In the genomic region with DNA sequence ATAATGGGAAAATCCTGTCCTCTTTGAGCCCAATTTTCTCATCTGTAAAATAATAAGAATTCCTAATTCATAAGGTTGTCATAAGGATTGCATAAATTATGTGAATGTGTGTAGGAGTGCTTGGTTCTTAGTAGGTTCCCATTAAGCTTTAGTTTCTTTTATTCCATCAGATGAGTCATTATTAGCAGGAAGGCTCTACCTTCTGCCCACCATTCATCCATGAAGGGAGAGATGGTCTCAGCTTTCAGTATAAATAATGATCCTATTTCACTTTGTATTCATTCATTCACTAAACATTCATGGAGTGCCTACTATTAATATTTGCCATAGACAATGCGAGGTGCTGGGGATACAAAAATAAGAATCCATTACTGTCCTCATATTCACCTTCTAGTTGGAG, we compare ENCODE assay signal across 33 cellular contexts. TPM values are rescaled to one million over a fixed set of nuclear protein-coding genes. Genes with fewer than 3 reads are reported as not detected.
DNase-seq lines count a peak whose midpoint lies in the region; ATAC-seq and TF ChIP-seq lines count a peak whose summit lies in the region.
"Had no signal": no experiment of that assay in that cellular context is flagged by ENCODE, and none has a peak within 500 bp of the region (broad histone marks: within the 10 kb centered on the region; RNA-seq: fewer than 3 reads in every experiment).

No MANE protein-coding gene starts in this region.

- H3K36me3 Mint-ChIP-seq in natural killer cell, result peaks cover 10% of the 10 kb centered on the region
- no peaks in the 10 kb centered on the region for H3K36me3 Mint-ChIP-seq in natural killer cell treated with Interleukin-12 subunit alpha and Interleukin-12 subunit beta and Interleukin-15 and Interleukin-18, amount 100 ng/mL, for 72 hours
- peaks cover 16% of the 10 kb centered on the region for H3K36me3 Mint-ChIP-seq in activated naive CD4-positive, alpha-beta T cell treated with anti-CD3 and anti-CD28 coated beads, Interleukin-2, amount 10 ng/mL, durations not matched to agents 7 days and 5 days

- ATAC-seq in natural killer cell, result no peak
- no peak for ATAC-seq in natural killer cell treated with Interleukin-12 subunit alpha and Interleukin-12 subunit beta and Interleukin-15 and Interleukin-18, amount 100 ng/mL, for 72 hours
- no peak for ATAC-seq in GM19351 (IDR thresholded peaks at IDR 0.05; ENCODE audit: unreplicated experiment)
- ATAC-seq: activated CD4-positive, CD25-positive, alpha-beta regulatory T cell treated with anti-CD3 and anti-CD28 coated beads, Interleukin-2, amount 50 U/mL, for 24 hours; effector memory CD8-positive, alpha-beta T cell; GM12878; lower lobe of right lung; Panc1 had no signal

- CTCF ChIA-PET in activated naive CD4-positive, alpha-beta T cell treated with anti-CD3 and anti-CD28 coated beads, Interleukin-2, amount 10 ng/mL, durations not matched to agents 7 days and 5 days (lab: Charles Lee), result interaction anchor here (0.9 kb wide), 1 partner anchor 10 kb away, joined by 4 read pairs; no protein-coding TSS in a partner anchor

- no peak overlapping the region for H3K4me3 ChIP-seq in coronary artery
- H3K4me3 ChIP-seq: GM12878, lower lobe of right lung, tibial artery had no signal

- peaks cover 31 to 43% of the 10 kb centered on the region in 2 donors for H3K4me1 Mint-ChIP-seq in natural killer cell
- peaks cover 20 to 29% of the 10 kb centered on the region in 2 donors for H3K4me1 Mint-ChIP-seq in natural killer cell treated with Interleukin-12 subunit alpha and Interleukin-12 subunit beta and Interleukin-15 and Interleukin-18, amount 100 ng/mL, for 72 hours (ENCODE audit: low read depth in 2 of 2)
- no peaks in the 10 kb centered on the region for H3K4me1 Mint-ChIP-seq in activated naive CD4-positive, alpha-beta T cell treated with anti-CD3 and anti-CD28 coated beads, Interleukin-2, amount 10 ng/mL, durations not matched to agents 7 days and 5 days

- no peak overlapping the region for H3K27ac ChIP-seq in coronary artery
- H3K27ac ChIP-seq: 22Rv1, C4-2B, HL-60, lower lobe of right lung, tibial artery had no signal

- TF ChIP-seq CTCF in natural killer cell (IDR thresholded peaks at IDR 0.05) (no peak), coronary artery (IDR thresholded peaks at IDR 0.05) (no peak)

- H3K27me3 Mint-ChIP-seq in natural killer cell (ENCODE audit: low read depth in 2 of 2), result no peaks in the 10 kb centered on the region
- no peaks in the 10 kb centered on the region for H3K27me3 Mint-ChIP-seq in natural killer cell treated with Interleukin-12 subunit alpha and Interleukin-12 subunit beta and Interleukin-15 and Interleukin-18, amount 100 ng/mL, for 72 hours
- H3K27me3 Mint-ChIP-seq in activated naive CD4-positive, alpha-beta T cell treated with anti-CD3 and anti-CD28 coated beads, Interleukin-2, amount 10 ng/mL, durations not matched to agents 7 days and 5 days, result no peaks in the 10 kb centered on the region
- H3K27me3 Mint-ChIP-seq: effector memory CD8-positive, alpha-beta T cell; naive B cell had no signal

- H3K27ac Mint-ChIP-seq in natural killer cell, result peak overlapping the region; percentile 58 to 67
- H3K27ac Mint-ChIP-seq in natural killer cell treated with Interleukin-12 subunit alpha and Interleukin-12 subunit beta and Interleukin-15 and Interleukin-18, amount 100 ng/mL, for 72 hours, result no peak overlapping the region
- no peak overlapping the region for H3K27ac Mint-ChIP-seq in activated naive CD4-positive, alpha-beta T cell treated with anti-CD3 and anti-CD28 coated beads, Interleukin-2, amount 10 ng/mL, durations not matched to agents 7 days and 5 days
- H3K27ac Mint-ChIP-seq: effector memory CD8-positive, alpha-beta T cell; naive B cell; progenitor cell of endocrine pancreas had no signal

- intact Hi-C loops in natural killer cell (cut with micrococcal nuclease), result no loop called here

- peak; percentile 8 for DNase-seq in DMS 273 (lab: John Stamatoyannopoulos, UW; ENCODE audit: unreplicated experiment)
- DNase-seq in DMS 273 treated with DMSO at 0.1 percent for 48 hours (lab: John Stamatoyannopoulos, UW), result no peak
- no peak for DNase-seq in natural killer cell
- DNase-seq in natural killer cell treated with Interleukin-12 subunit alpha and Interleukin-12 subunit beta and Interleukin-15 and Interleukin-18, amount 100 ng/mL, for 72 hours (ENCODE audit: low spot score), result no peak
- peak; percentile 86 for DNase-seq in kidney glomerular epithelial cell (lab: John Stamatoyannopoulos, UW)
- DNase-seq in coronary artery (ENCODE audit: low spot score), result no peak
- no peak for DNase-seq in activated naive CD4-positive, alpha-beta T cell treated with anti-CD3 and anti-CD28 coated beads, Interleukin-2, amount 10 ng/mL, durations not matched to agents 7 days and 5 days
- DNase-seq: activated CD4-positive, alpha-beta T cell treated with anti-CD3 and anti-CD28 coated beads, Interleukin-2, amount 50 U/mL, for 48 hours; activated gamma-delta T cell treated with Interleukin-2 at 50 U/mL for 16 hours; activated T-cell treated with anti-CD3 and anti-CD28 coated beads, Interleukin-2, amount 50 U/mL, for 48 hours; central memory CD4-positive, alpha-beta T cell; effector memory CD8-positive, alpha-beta T cell; H7; KBM-7; lower lobe of right lung; midbrain; naive B cell; NCI-H1105 treated with DMSO at 0.1 percent for 48 hours; NCI-H2081; NCI-H524 treated with DMSO at 0.1 percent for 48 hours; nucleus accumbens; SHP77 treated with DMSO at 0.1 percent for 48 hours; stimulated activated CD4-positive, alpha-beta T cell treated with anti-CD3 and anti-CD28 coated beads, Interleukin-15, amount 100 ng/mL, for 24 hours; stimulated activated CD4-positive, alpha-beta T cell treated with anti-CD3 and anti-CD28 coated beads, Interleukin-4, amount 100 ng/mL, for 4 hours; tibial artery had no signal

- H3K9me3 Mint-ChIP-seq in natural killer cell, result no peaks in the 10 kb centered on the region
- no peaks in the 10 kb centered on the region for H3K9me3 Mint-ChIP-seq in natural killer cell treated with Interleukin-12 subunit alpha and Interleukin-12 subunit beta and Interleukin-15 and Interleukin-18, amount 100 ng/mL, for 72 hours
- H3K9me3 Mint-ChIP-seq in activated naive CD4-positive, alpha-beta T cell treated with anti-CD3 and anti-CD28 coated beads, Interleukin-2, amount 10 ng/mL, durations not matched to agents 7 days and 5 days, result no peaks in the 10 kb centered on the region

- H3K4me3 Mint-ChIP-seq in natural killer cell, result no peak overlapping the region
- H3K4me3 Mint-ChIP-seq in natural killer cell treated with Interleukin-12 subunit alpha and Interleukin-12 subunit beta and Interleukin-15 and Interleukin-18, amount 100 ng/mL, for 72 hours, result no peak overlapping the region
- no peak overlapping the region for H3K4me3 Mint-ChIP-seq in activated naive CD4-positive, alpha-beta T cell treated with anti-CD3 and anti-CD28 coated beads, Interleukin-2, amount 10 ng/mL, durations not matched to agents 7 days and 5 days
- H3K4me3 Mint-ChIP-seq: effector memory CD8-positive, alpha-beta T cell; naive B cell had no signal

RNA-seq across cellular contexts. Expression of gene CMYA5, which starts 3.0 kb away (rescaled TPM):
- under 1 TPM; 0.53 to 0.93 (median 0.71) TPM for total RNA-seq in natural killer cell
- 1 to 10 TPM in 1 of 2 donors, under 1 TPM in 1; 0.64 to 1.5 TPM for total RNA-seq in natural killer cell treated with Interleukin-12 subunit alpha and Interleukin-12 subunit beta and Interleukin-15 and Interleukin-18, amount 100 ng/mL, for 72 hours

Comparison
In these comparisons a context has a peak if more than half of its experiments do, and no peak if none do; other contexts are left out.
1. DNase-seq: peak in DMS 273 (single experiment) and kidney glomerular epithelial cell (single experiment); none in DMS 273 treated with DMSO at 0.1 percent for 48 hours (single experiment), natural killer cell (single experiment), natural killer cell treated with Interleukin-12 subunit alpha and Interleukin-12 subunit beta and Interleukin-15 and Interleukin-18, amount 100 ng/mL, for 72 hours (single experiment), coronary artery (single experiment) and activated naive CD4-positive, alpha-beta T cell treated with anti-CD3 and anti-CD28 coated beads, Interleukin-2, amount 10 ng/mL, durations not matched to agents 7 days and 5 days (single experiment).
2. H3K27ac Mint-ChIP-seq: peak in natural killer cell (2 of 2); none in natural killer cell treated with Interleukin-12 subunit alpha and Interleukin-12 subunit beta and Interleukin-15 and Interleukin-18, amount 100 ng/mL, for 72 hours (0 of 2) and activated naive CD4-positive, alpha-beta T cell treated with anti-CD3 and anti-CD28 coated beads, Interleukin-2, amount 10 ng/mL, durations not matched to agents 7 days and 5 days (single experiment).